ENCODE assay signal across 8 cellular contexts in genomic region chr1:63367218-63368103, GRCh38. TPM values are rescaled to one million over a fixed set of nuclear protein-coding genes. Genes with fewer than 3 reads are reported as not detected.
A peak's percentile ranks its signal among the peaks of the same experiment; 100 is the strongest.
DNase-seq lines count a peak whose midpoint lies in the region; ATAC-seq and TF ChIP-seq lines count a peak whose summit lies in the region.

Gene ALG6, plus strand, starts transcription at chr1:63367627. Its CDS starts 3,351 bp downstream, at chr1:63370978.

- peaks cover 13 to 18% of the 10 kb centered on the region in 2 donors for H3K36me3 Mint-ChIP-seq in CD14-positive monocyte
- H3K36me3 Mint-ChIP-seq in dendritic cell treated with granulocyte-macrophage colony-stimulating factor and Interleukin-4, amounts not matched to agents 40 ng/mL and 50 ng/mL, for 4 days (ENCODE audit: low read depth), result peaks cover 26% of the 10 kb centered on the region

- peaks cover 17% of the 10 kb centered on the region for H3K4me1 Mint-ChIP-seq in CD14-positive monocyte
- H3K4me1 Mint-ChIP-seq in dendritic cell treated with granulocyte-macrophage colony-stimulating factor and Interleukin-4, amounts not matched to agents 40 ng/mL and 50 ng/mL, for 4 days (ENCODE audit: low read depth), result peaks cover 13% of the 10 kb centered on the region

- no peaks in the 10 kb centered on the region for H3K27me3 ChIP-seq in left lung

- ATAC-seq in GM19395 (IDR thresholded peaks at IDR 0.05; ENCODE audit: unreplicated experiment) (peak; percentile 91), HG03558 (IDR thresholded peaks at IDR 0.05; ENCODE audit: extremely low read depth, unreplicated experiment) (peak; percentile 82), left lung (peak; percentile 99)

- H3K4me3 ChIP-seq in left lung, result peak within 1 kb of the TSS; percentile 68 to 81

- peak within 1 kb of the TSS; percentile 97 to 98 for H3K4me3 Mint-ChIP-seq in CD14-positive monocyte
- H3K4me3 Mint-ChIP-seq in dendritic cell treated with granulocyte-macrophage colony-stimulating factor and Interleukin-4, amounts not matched to agents 40 ng/mL and 50 ng/mL, for 4 days, result peak within 1 kb of the TSS; percentile 84

- DNase-seq in CD14-positive monocyte (ENCODE audit: low spot score), result peak; percentile 90
- peak; percentile 93 for DNase-seq in NCI-H69 (lab: John Stamatoyannopoulos, UW)
- DNase-seq in activated CD4-positive, alpha-beta T cell treated with anti-CD3 and anti-CD28 coated beads, Interleukin-2, amount 50 U/mL, for 24 hours (ENCODE audit: low read depth in 1 of 2, low spot score in 1 of 2), result peak; percentile 88 to 89
- peak; percentile 96 to 100 for DNase-seq in left lung
- peak; percentile 83 for DNase-seq in stimulated activated CD4-positive, alpha-beta T cell treated with anti-CD3 and anti-CD28 coated beads, Interleukin-2, amount 100 ng/mL, for 4 hours (ENCODE audit: low read depth)

- no peaks in the 10 kb centered on the region for H3K36me3 ChIP-seq in left lung

- peaks cover 3 to 16% of the 10 kb centered on the region in 2 donors for H3K4me1 ChIP-seq in left lung

- no peaks in the 10 kb centered on the region for H3K9me3 ChIP-seq in left lung

- TF ChIP-seq CTCF in CD14-positive monocyte (IDR thresholded peaks at IDR 0.05) (no peak), left lung (IDR thresholded peaks at IDR 0.05) (no peak)

- peak within 1 kb of the TSS; percentile 57 to 83 for H3K27ac ChIP-seq in left lung

- intact Hi-C loops in CD14-positive monocyte (cut with micrococcal nuclease) (loop anchor here in 1 of 2 donors (5.0 to 10.0 kb wide), 2 partner anchors 50 to 157 kb away; partner anchors contain the start of genes EFCAB7 and ITGB3BP), left lung (cut with DNase I) (no loop called here)
- intact Hi-C loops in dendritic cell treated with granulocyte-macrophage colony-stimulating factor and Interleukin-4, amounts not matched to agents 40 ng/mL and 50 ng/mL, for 4 days (cut with micrococcal nuclease), result loop anchor here (2.0 to 5.0 kb wide), 3 partner anchors 45 to 930 kb away; partner anchors contain the start of genes EFCAB7, FOXD3, ITGB3BP and USP1

- peak within 1 kb of the TSS; percentile 68 to 93 (median 84) for H3K27ac Mint-ChIP-seq in CD14-positive monocyte
- H3K27ac Mint-ChIP-seq in dendritic cell treated with granulocyte-macrophage colony-stimulating factor and Interleukin-4, amounts not matched to agents 40 ng/mL and 50 ng/mL, for 4 days, result peak within 1 kb of the TSS; percentile 85

- peaks cover 0 to 2% (median 0%) of the 10 kb centered on the region in 7 donors for H3K9me3 Mint-ChIP-seq in CD14-positive monocyte
- no peaks in the 10 kb centered on the region for H3K9me3 Mint-ChIP-seq in dendritic cell treated with granulocyte-macrophage colony-stimulating factor and Interleukin-4, amounts not matched to agents 40 ng/mL and 50 ng/mL, for 4 days

- peaks cover 3 to 17% (median 7%) of the 10 kb centered on the region in 3 donors for H3K27me3 Mint-ChIP-seq in CD14-positive monocyte (ENCODE audit: low read depth in 3 of 3)
- H3K27me3 Mint-ChIP-seq in dendritic cell treated with granulocyte-macrophage colony-stimulating factor and Interleukin-4, amounts not matched to agents 40 ng/mL and 50 ng/mL, for 4 days, result peaks cover 7% of the 10 kb centered on the region

RNA-seq across cellular contexts. Expression of gene ALG6, which starts in this region (rescaled TPM):
- 10 to 100 TPM; 20.2 to 24.7 TPM for polyA plus RNA-seq in CD14-positive monocyte
- total RNA-seq in left lung, result 10 to 100 TPM; 11.8 to 16.7 TPM

Comparison
In these comparisons a context has a peak if more than half of its experiments do, and no peak if none do; other contexts are left out.
1. Peak in every context shown above with its lines: DNase-seq, ATAC-seq, H3K4me3 ChIP-seq and H3K27ac ChIP-seq.